ENCODE assay signal across 15 cellular contexts in the genomic region with DNA sequence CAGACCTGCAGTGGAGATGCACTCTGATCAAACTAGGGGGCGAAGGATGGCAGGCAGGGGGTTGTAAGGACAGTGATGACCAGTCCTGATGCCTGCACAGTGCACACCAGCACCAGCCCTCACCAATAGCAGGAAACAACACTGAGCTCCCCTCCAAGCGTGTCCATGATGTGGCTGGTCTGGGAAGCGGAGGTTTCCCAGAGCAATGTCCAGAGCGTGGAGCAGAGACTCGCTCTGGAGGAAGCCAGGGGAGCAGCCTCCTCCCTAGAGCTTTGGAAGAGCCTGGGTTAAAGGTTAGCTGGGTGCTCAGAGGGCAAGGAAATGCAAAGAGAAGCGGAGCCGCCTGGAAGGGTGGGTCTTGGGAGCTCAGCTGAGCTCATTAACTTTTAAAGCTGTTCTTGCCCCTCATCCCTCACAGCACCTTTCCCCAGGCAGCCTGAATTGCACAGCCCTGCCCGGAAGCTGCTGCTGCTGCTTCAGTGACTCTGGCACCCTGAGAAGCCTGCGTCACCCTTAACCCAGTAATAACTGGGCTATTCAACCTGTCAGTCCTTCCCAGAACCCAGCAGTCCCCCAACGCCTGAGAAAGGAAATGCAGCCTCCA.
DNase-seq lines count a peak whose midpoint lies in the region; ATAC-seq and TF ChIP-seq lines count a peak whose summit lies in the region.
"Had no signal": no experiment of that assay in that cellular context is flagged by ENCODE, and none has a peak within 500 bp of the region (broad histone marks: within the 10 kb centered on the region; RNA-seq: fewer than 3 reads in every experiment).

No MANE protein-coding gene starts in this region.

- 90% methylated on average over 10 of the region's 10 CpGs for WGBS in esophagus muscularis mucosa
- 80% methylated on average over 9 of the region's 10 CpGs for WGBS in suprapubic skin

- peaks cover 2% of the 10 kb centered on the region for H3K27me3 Mint-ChIP-seq in CD8-positive, alpha-beta T cell (ENCODE audit: low read depth)

- TF ChIP-seq EP300 in esophagus muscularis mucosa (IDR thresholded peaks at IDR 0.05) (no peak), suprapubic skin (IDR thresholded peaks at IDR 0.05) (no peak)

- H3K4me3 ChIP-seq in esophagus muscularis mucosa (no peak overlapping the region), muscle layer of colon (ENCODE audit: low read depth in 1 of 2, low read length in 2 of 2) (no peak overlapping the region), suprapubic skin (no peak overlapping the region)
- H3K4me3 ChIP-seq in CD8-positive, alpha-beta T cell (ENCODE audit: low read depth, low read length) = no peak overlapping the region

- H3K36me3 ChIP-seq in esophagus muscularis mucosa (no peaks in the 10 kb centered on the region), muscle layer of colon (ENCODE audit: insufficient read depth, low read length) (no peaks in the 10 kb centered on the region), suprapubic skin (no peaks in the 10 kb centered on the region)
- H3K36me3 ChIP-seq in CD8-positive, alpha-beta T cell (ENCODE audit: insufficient read depth, low read length) = no peaks in the 10 kb centered on the region

- H3K9me3 Mint-ChIP-seq in CD8-positive, alpha-beta T cell = no peaks in the 10 kb centered on the region
- H3K9me3 Mint-ChIP-seq: activated T-helper 2 cell treated with anti-CD3 and anti-CD28 coated beads, Interferon-gamma antibody, Interleukin-2, Interleukin-4, amounts not matched to agents 10 μg/mL and 5 μg/mL and 100 μg/mL, durations not matched to agents 14 hours and 24 hours and 36 hours had no signal

- H3K27ac ChIP-seq in esophagus muscularis mucosa (replicated peaks in 1 of 4) = peak overlapping the region; percentile 62 to 80 (median 64)
- H3K27ac ChIP-seq in muscle layer of colon (ENCODE audit: low read depth, low read length) = peak overlapping the region; percentile 80
- H3K27ac ChIP-seq in suprapubic skin = no peak overlapping the region
- no peak overlapping the region for H3K27ac ChIP-seq in CD8-positive, alpha-beta T cell (ENCODE audit: low read depth, low read length)

- H3K9ac ChIP-seq in muscle layer of colon (ENCODE audit: low read length) = no peak overlapping the region

- no peaks in the 10 kb centered on the region for H3K4me1 Mint-ChIP-seq in CD8-positive, alpha-beta T cell (ENCODE audit: low read depth)

- H3K4me1 ChIP-seq in esophagus muscularis mucosa (peaks cover 4 to 49% (median 48%) of the 10 kb centered on the region in 4 donors), muscle layer of colon (ENCODE audit: insufficient read depth, low read length) (peaks cover 56% of the 10 kb centered on the region), suprapubic skin (peaks cover 27% of the 10 kb centered on the region)
- H3K4me1 ChIP-seq in CD8-positive, alpha-beta T cell (ENCODE audit: insufficient read depth, low read length) = no peaks in the 10 kb centered on the region

- no peaks in the 10 kb centered on the region for H3K9me3 ChIP-seq in esophagus muscularis mucosa
- H3K9me3 ChIP-seq in muscle layer of colon (ENCODE audit: low read length) = no peaks in the 10 kb centered on the region
- H3K9me3 ChIP-seq in suprapubic skin = no peaks in the 10 kb centered on the region
- no peaks in the 10 kb centered on the region for H3K9me3 ChIP-seq in CD8-positive, alpha-beta T cell (ENCODE audit: low read length)

- TF ChIP-seq CTCF in esophagus muscularis mucosa (IDR thresholded peaks at IDR 0.05) (no peak), suprapubic skin (IDR thresholded peaks at IDR 0.05) (no peak)
- TF ChIP-seq CTCF in CD8-positive, alpha-beta T cell (IDR thresholded peaks at IDR 0.05) = no peak

- intact Hi-C loops in esophagus muscularis mucosa (cut with DNase I) = no loop called here
- intact Hi-C loops in CD8-positive, alpha-beta T cell (cut with DNase I, micrococcal nuclease) = no loop called here

- TF ChIP-seq POLR2A in esophagus muscularis mucosa (IDR thresholded peaks at IDR 0.05; ENCODE audit: low read depth) = no peak
- no peak for TF ChIP-seq POLR2A in suprapubic skin (IDR thresholded peaks at IDR 0.05)

- H3K27ac Mint-ChIP-seq in CD8-positive, alpha-beta T cell = no peak overlapping the region
- H3K27ac Mint-ChIP-seq: activated T-helper 2 cell treated with anti-CD3 and anti-CD28 coated beads, Interferon-gamma antibody, Interleukin-2, Interleukin-4, amounts not matched to agents 10 μg/mL and 5 μg/mL and 100 μg/mL, durations not matched to agents 14 hours and 24 hours and 36 hours had no signal

- no peaks in the 10 kb centered on the region for H3K36me3 Mint-ChIP-seq in CD8-positive, alpha-beta T cell
- H3K36me3 Mint-ChIP-seq: naive thymus-derived CD4-positive, alpha-beta T cell had no signal

- no peaks in the 10 kb centered on the region for H3K27me3 ChIP-seq in esophagus muscularis mucosa
- no peaks in the 10 kb centered on the region for H3K27me3 ChIP-seq in muscle layer of colon (ENCODE audit: control insufficient read depth in 1 of 2, insufficient read depth in 2 of 2, low read length in 2 of 2)
- no peaks in the 10 kb centered on the region for H3K27me3 ChIP-seq in suprapubic skin
- H3K27me3 ChIP-seq in CD8-positive, alpha-beta T cell (ENCODE audit: insufficient read depth, low read length) = no peaks in the 10 kb centered on the region

- CTCF ChIA-PET in CD8-positive, alpha-beta T cell (lab: Charles Lee) = no interaction called here

- DNase-seq in NCI-H69 (lab: John Stamatoyannopoulos, UW) (peak; percentile 22), esophagus muscularis mucosa (ENCODE audit: extremely low spot score) (no peak), suprapubic skin (ENCODE audit: low spot score in 2 of 2) (peak; percentile 44 to 56), NOMO-1 treated with dmso at 0.1 percent for 144 hours (lab: John Stamatoyannopoulos, UW; ENCODE audit: unreplicated experiment) (no peak), amniotic stem cell (lab: John Stamatoyannopoulos, UW) (no peak), COR-L47 (lab: John Stamatoyannopoulos, UW) (no peak)
- no peak for DNase-seq in CD8-positive, alpha-beta T cell
- DNase-seq: activated CD4-positive, alpha-beta T cell treated with anti-CD3 and anti-CD28 coated beads, Interleukin-2, amount 50 U/mL, for 4 hours; MM.1S; naive thymus-derived CD4-positive, alpha-beta T cell; NCI-H446; T-helper 9 cell had no signal

- H3K4me3 Mint-ChIP-seq in CD8-positive, alpha-beta T cell = no peak overlapping the region
- H3K4me3 Mint-ChIP-seq: naive thymus-derived CD4-positive, alpha-beta T cell had no signal

- ATAC-seq in CD8-positive, alpha-beta T cell = no peak
- ATAC-seq: esophagus mucosa; naive thymus-derived CD4-positive, alpha-beta T cell had no signal

- POLR2A ChIA-PET in CD8-positive, alpha-beta T cell (lab: Charles Lee) = no interaction called here

Comparison
In these comparisons a context has a peak if more than half of its experiments do, and no peak if none do; other contexts are left out.
1. DNase-seq: peak in NCI-H69 (single experiment) and suprapubic skin (2 of 2); none in esophagus muscularis mucosa (single experiment), NOMO-1 treated with dmso at 0.1 percent for 144 hours (single experiment), amniotic stem cell (single experiment), CD8-positive, alpha-beta T cell (0 of 7) and COR-L47 (single experiment).
2. H3K27ac ChIP-seq: peak in esophagus muscularis mucosa (4 of 4) and muscle layer of colon (single experiment); none in suprapubic skin (single experiment) and CD8-positive, alpha-beta T cell (single experiment).